8 cellular contexts compared by ENCODE assay signal in genomic region chr18:76823166-76823539, GRCh38. TPM values are rescaled to one million over a fixed set of nuclear protein-coding genes. Genes with fewer than 3 reads are reported as not detected.
DNase-seq lines count a peak whose midpoint lies in the region; ATAC-seq and TF ChIP-seq lines count a peak whose summit lies in the region.

No MANE protein-coding gene starts in this region.

- H3K36me3 Mint-ChIP-seq in T-cell = peaks cover 2% of the 10 kb centered on the region

- intact Hi-C loops in psoas muscle (cut with DNase I) = no loop called here

- H3K4me3 ChIP-seq in GM12864 (ENCODE audit: low read depth, low read length) = peak overlapping the region; percentile 73
- peak overlapping the region; percentile 88 for H3K4me3 ChIP-seq in fibroblast of the aortic adventitia (ENCODE audit: low read depth, low read length)
- peak overlapping the region; percentile 84 for H3K4me3 ChIP-seq in psoas muscle

- H3K4me1 Mint-ChIP-seq in T-cell = peaks cover 50 to 60% (median 58%) of the 10 kb centered on the region in 3 donors

- H3K27me3 ChIP-seq in psoas muscle (ENCODE audit: insufficient read depth in 3 of 3, low read length in 2 of 3) = no peaks in the 10 kb centered on the region

- H3K27ac Mint-ChIP-seq in T-cell = peak overlapping the region; percentile 84 to 85

- no peaks in the 10 kb centered on the region for H3K27me3 Mint-ChIP-seq in T-cell

- no peaks in the 10 kb centered on the region for H3K9me3 ChIP-seq in psoas muscle

- no peak for DNase-seq in GM12864 (ENCODE audit: low read depth)
- DNase-seq in T-cell = no peak
- no peak for DNase-seq in fibroblast of the aortic adventitia (ENCODE audit: low read depth)
- peak in 1 of 2 donors; percentile 63 for DNase-seq in psoas muscle
- no peak for DNase-seq in GM10266 (ENCODE audit: extremely low spot score)
- no peak for DNase-seq in HCEC 1CT
- no peak for DNase-seq in DMS53 (lab: John Stamatoyannopoulos, UW)

- H3K36me3 ChIP-seq in psoas muscle (ENCODE audit: insufficient read depth in 1 of 2, low read depth in 1 of 2) = peaks cover 0 to 2% of the 10 kb centered on the region in 2 donors

- peak overlapping the region; percentile 69 to 82 (median 78) for H3K4me3 Mint-ChIP-seq in T-cell

- 6 to 9% (median 7%) methylated on average over 21 to 25 of the region's 25 CpGs for WGBS in psoas muscle, 3 donors

- H3K9me3 Mint-ChIP-seq in T-cell = no peaks in the 10 kb centered on the region

- H3K27ac ChIP-seq in psoas muscle = peak overlapping the region; percentile 97

- ATAC-seq in T-cell (replicated peaks in 1 of 4) (no peak), psoas muscle (no peak), GM18868 (IDR thresholded peaks at IDR 0.05; ENCODE audit: unreplicated experiment) (no peak)

- POLR2A ChIA-PET in T-cell (lab: Charles Lee) = interaction anchor here in 1 of 2 donors (0.7 kb wide), 1 partner anchor 12 kb away, joined by 3 read pairs; no protein-coding TSS in a partner anchor

- CTCF ChIA-PET in T-cell (lab: Charles Lee) = no interaction called here

- H3K4me1 ChIP-seq in psoas muscle = peaks cover 21% of the 10 kb centered on the region

- TF ChIP-seq CTCF in GM12864 (IDR thresholded peaks at IDR 0.05; ENCODE audit: low read depth, low read length, missing control alignments) = no peak
- no peak for TF ChIP-seq CTCF in fibroblast of the aortic adventitia (IDR thresholded peaks at IDR 0.05; ENCODE audit: insufficient read depth, low read length)
- no peak for TF ChIP-seq CTCF in psoas muscle (IDR thresholded peaks at IDR 0.05)
- no peak for TF ChIP-seq CTCF in GM10266 (IDR thresholded peaks at IDR 0.05; ENCODE audit: control insufficient read depth, insufficient read depth, low read depth, missing control alignments)

RNA-seq across cellular contexts. Expression of gene ZNF236, which starts 0.8 kb away (rescaled TPM):
- total RNA-seq in T-cell (10 to 100 TPM; 24.6 to 33.3 (median 28.4) TPM), fibroblast of the aortic adventitia (ENCODE audit: low replicate concordance) (13.6 and 21.2 TPM in 2 replicates), psoas muscle (1 to 10 TPM; 7.5 to 9.4 (median 7.9) TPM)
- 1 to 10 TPM in 2 of 3 donors, under 1 TPM in 1; 0.76 to 2.8 (median 1.5) TPM for polyA plus RNA-seq in psoas muscle
